In the genomic region with DNA sequence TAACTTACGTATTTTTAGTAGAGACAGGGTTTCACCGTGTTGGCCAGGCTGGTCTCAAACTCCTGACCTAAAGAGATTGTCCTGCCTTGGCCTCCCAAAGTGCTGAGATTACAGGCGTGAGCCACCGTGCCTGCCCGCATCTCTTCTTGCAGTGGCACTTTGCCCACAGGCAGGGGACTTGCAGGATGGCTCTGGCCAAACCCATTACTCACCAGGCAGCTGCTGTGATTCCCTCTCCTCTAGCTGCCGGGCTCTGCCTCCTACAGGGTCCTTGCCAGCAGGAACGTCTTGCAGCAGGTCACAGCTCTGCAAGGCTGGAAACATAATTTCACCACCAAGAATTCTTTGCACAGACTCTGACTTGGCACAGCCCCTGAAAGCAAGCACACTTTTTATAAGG, we compare ENCODE assay signal across 1 cellular context.
TF ChIP-seq lines count a peak whose summit lies in the region.

No MANE protein-coding gene starts in this region.

TF ChIP-seq in WTC11, 78 proteins besides CTCF, POLR2A, EP300 and RAD21 (continued from another document):
- TF ChIP-seq, protein P1, sequence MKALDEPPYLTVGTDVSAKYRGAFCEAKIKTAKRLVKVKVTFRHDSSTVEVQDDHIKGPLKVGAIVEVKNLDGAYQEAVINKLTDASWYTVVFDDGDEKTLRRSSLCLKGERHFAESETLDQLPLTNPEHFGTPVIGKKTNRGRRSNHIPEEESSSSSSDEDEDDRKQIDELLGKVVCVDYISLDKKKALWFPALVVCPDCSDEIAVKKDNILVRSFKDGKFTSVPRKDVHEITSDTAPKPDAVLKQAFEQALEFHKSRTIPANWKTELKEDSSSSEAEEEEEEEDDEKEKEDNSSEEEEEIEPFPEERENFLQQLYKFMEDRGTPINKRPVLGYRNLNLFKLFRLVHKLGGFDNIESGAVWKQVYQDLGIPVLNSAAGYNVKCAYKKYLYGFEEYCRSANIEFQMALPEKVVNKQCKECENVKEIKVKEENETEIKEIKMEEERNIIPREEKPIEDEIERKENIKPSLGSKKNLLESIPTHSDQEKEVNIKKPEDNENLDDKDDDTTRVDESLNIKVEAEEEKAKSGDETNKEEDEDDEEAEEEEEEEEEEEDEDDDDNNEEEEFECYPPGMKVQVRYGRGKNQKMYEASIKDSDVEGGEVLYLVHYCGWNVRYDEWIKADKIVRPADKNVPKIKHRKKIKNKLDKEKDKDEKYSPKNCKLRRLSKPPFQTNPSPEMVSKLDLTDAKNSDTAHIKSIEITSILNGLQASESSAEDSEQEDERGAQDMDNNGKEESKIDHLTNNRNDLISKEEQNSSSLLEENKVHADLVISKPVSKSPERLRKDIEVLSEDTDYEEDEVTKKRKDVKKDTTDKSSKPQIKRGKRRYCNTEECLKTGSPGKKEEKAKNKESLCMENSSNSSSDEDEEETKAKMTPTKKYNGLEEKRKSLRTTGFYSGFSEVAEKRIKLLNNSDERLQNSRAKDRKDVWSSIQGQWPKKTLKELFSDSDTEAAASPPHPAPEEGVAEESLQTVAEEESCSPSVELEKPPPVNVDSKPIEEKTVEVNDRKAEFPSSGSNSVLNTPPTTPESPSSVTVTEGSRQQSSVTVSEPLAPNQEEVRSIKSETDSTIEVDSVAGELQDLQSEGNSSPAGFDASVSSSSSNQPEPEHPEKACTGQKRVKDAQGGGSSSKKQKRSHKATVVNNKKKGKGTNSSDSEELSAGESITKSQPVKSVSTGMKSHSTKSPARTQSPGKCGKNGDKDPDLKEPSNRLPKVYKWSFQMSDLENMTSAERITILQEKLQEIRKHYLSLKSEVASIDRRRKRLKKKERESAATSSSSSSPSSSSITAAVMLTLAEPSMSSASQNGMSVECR (CRISPR knock-in tag; IDR thresholded peaks at IDR 0.05; ENCODE audit: borderline replicate concordance): no peak
- TF ChIP-seq, protein P2, sequence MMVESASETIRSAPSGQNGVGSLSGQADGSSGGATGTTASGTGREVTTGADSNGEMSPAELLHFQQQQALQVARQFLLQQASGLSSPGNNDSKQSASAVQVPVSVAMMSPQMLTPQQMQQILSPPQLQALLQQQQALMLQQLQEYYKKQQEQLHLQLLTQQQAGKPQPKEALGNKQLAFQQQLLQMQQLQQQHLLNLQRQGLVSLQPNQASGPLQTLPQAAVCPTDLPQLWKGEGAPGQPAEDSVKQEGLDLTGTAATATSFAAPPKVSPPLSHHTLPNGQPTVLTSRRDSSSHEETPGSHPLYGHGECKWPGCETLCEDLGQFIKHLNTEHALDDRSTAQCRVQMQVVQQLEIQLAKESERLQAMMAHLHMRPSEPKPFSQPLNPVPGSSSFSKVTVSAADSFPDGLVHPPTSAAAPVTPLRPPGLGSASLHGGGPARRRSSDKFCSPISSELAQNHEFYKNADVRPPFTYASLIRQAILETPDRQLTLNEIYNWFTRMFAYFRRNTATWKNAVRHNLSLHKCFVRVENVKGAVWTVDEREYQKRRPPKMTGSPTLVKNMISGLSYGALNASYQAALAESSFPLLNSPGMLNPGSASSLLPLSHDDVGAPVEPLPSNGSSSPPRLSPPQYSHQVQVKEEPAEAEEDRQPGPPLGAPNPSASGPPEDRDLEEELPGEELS (CRISPR knock-in tag; IDR thresholded peaks at IDR 0.05): no peak
- TF ChIP-seq ZMAT4 (CRISPR knock-in tag; IDR thresholded peaks at IDR 0.05): no peak
- no peak for TF ChIP-seq HMGA2 (CRISPR knock-in tag; IDR thresholded peaks at IDR 0.05)
- no peak for TF ChIP-seq ZNF232 (CRISPR knock-in tag; IDR thresholded peaks at IDR 0.05)
- no peak for TF ChIP-seq NR1H2 (CRISPR knock-in tag; IDR thresholded peaks at IDR 0.05)
- TF ChIP-seq AR (CRISPR knock-in tag; IDR thresholded peaks at IDR 0.05): no peak
- no peak for TF ChIP-seq ZNF121 (CRISPR knock-in tag; IDR thresholded peaks at IDR 0.05)
- no peak for TF ChIP-seq JUN (CRISPR knock-in tag; IDR thresholded peaks at IDR 0.05)
- no peak for TF ChIP-seq CBFB (CRISPR knock-in tag; IDR thresholded peaks at IDR 0.05; ENCODE audit: low read depth)
- TF ChIP-seq, protein P3, sequence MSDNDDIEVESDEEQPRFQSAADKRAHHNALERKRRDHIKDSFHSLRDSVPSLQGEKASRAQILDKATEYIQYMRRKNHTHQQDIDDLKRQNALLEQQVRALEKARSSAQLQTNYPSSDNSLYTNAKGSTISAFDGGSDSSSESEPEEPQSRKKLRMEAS (CRISPR knock-in tag; IDR thresholded peaks at IDR 0.05): no peak
